Comparison of ENCODE assay signal across 1 cellular context in the genomic region with DNA sequence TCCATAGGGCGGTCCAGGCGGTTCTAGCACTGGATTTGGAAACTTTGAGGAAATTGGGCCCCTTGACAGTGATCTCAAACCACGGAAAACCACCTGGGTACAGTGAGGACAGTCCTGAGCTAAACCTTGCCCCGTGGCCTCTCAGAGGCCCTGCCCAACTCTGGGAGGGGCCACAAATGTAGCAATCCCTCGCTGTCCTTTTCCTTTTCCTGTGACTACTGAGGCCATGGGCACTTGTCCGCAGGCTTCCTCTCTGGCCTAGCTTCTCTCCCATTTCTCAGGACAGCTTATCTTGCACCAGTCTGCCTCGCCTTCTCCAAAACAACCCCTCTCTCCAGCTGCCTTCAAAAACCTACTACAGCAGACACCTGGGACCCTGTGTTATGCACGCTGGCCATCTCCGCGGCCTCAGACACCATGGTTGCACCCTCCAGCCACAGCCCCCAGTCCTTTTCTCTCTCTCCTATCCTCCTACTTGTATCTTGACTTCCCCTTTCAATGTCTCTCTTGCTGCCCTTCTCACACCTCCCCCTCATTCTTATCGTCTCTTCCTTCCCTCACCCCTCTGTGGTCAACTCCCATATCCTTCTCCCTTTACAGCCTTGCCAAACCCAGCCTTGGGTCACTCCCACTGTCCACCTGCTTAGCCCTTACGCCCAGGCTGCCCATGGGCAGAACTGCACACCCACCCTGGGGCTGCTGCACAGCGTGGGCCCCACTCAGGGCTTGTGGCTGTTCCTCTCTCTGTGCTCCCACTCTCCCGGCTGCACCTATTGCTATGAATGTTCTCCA.
TF ChIP-seq lines count a peak whose summit lies in the region.

No MANE protein-coding gene starts in this region.

TF ChIP-seq in K562, 482 proteins besides CTCF, POLR2A, EP300 and RAD21 (continued from another document and continues in another):
- TF ChIP-seq CEBPG (CRISPR knock-in tag; IDR thresholded peaks at IDR 0.05) (no peak), CEBPG (tag; conservative IDR thresholded peaks at IDR 0.05 in 1 of 2, IDR thresholded peaks at IDR 0.05 in 1 of 2) (peak in 1 of 2 experiments; percentile 66; a peak in 2 of 4 replicates), NFYB (IDR thresholded peaks at IDR 0.05; ENCODE audit: extremely low read depth, insufficient read length) (no peak), KLF10 (CRISPR knock-in tag; IDR thresholded peaks at IDR 0.05) (no peak), EGR1 (conservative IDR thresholded peaks at IDR 0.05) (peak; percentile 91), HNRNPL (IDR thresholded peaks at IDR 0.05; ENCODE audit: low read depth, low read length) (no peak), ELF4 (CRISPR knock-in tag; IDR thresholded peaks at IDR 0.05) (peak; percentile 97), TAF7 (tag; IDR thresholded peaks at IDR 0.05) (0 out of 2 replicates have a peak, but pooled peaks have one; percentile 7), COPS2 (conservative IDR thresholded peaks at IDR 0.05) (no peak), ZNF764 (CRISPR knock-in tag; IDR thresholded peaks at IDR 0.05; ENCODE audit: low read depth) (no peak), ZNF586 (CRISPR knock-in tag; conservative IDR thresholded peaks at IDR 0.05) (no peak), OTX1 (CRISPR knock-in tag; IDR thresholded peaks at IDR 0.05) (peak; percentile 75; the same call in 1 of the 2 replicates), HDAC1 (IDR thresholded peaks at IDR 0.05) (peak in 1 of 2 experiments; percentile 97; a peak in 2 of 4 replicates), FOXJ2 (tag; IDR thresholded peaks at IDR 0.05) (no peak), KLF16 (IDR thresholded peaks at IDR 0.05) (peak; percentile 88), ZBED1 (IDR thresholded peaks at IDR 0.05) (no peak), CHD4 (IDR thresholded peaks at IDR 0.05; ENCODE audit: insufficient read depth, insufficient replicate concordance, low read depth, low read length, poor library complexity, severe bottlenecking) (peak; percentile 32), PPARD (CRISPR knock-in tag; IDR thresholded peaks at IDR 0.05) (no peak), BRCA1 (IDR thresholded peaks at IDR 0.05) (no peak), BRCA1 (CRISPR knock-in tag; IDR thresholded peaks at IDR 0.05) (no peak), RNF2 (IDR thresholded peaks at IDR 0.05) (peak; percentile 95), POLR2B (IDR thresholded peaks at IDR 0.05; ENCODE audit: low read depth, partially characterized antibody) (peak; percentile 23), NR2C2 (CRISPR knock-in tag; IDR thresholded peaks at IDR 0.05) (no peak), NR2C2 (tag; IDR thresholded peaks at IDR 0.05) (no peak; the same call in 1 of the 2 replicates), HNRNPUL1 (IDR thresholded peaks at IDR 0.05; ENCODE audit: low read length) (no peak), TGIF2 (CRISPR knock-in tag; IDR thresholded peaks at IDR 0.05) (no peak), NFE2 (IDR thresholded peaks at IDR 0.05; ENCODE audit: low read depth) (0 out of 2 replicates have a peak, but pooled peaks have one; percentile 4), MIER1 (IDR thresholded peaks at IDR 0.05; ENCODE audit: low read depth) (no peak), CBX2 (IDR thresholded peaks at IDR 0.05; ENCODE audit: insufficient read depth, low read length, poor library complexity, severe bottlenecking) (no peak), ZZZ3 (IDR thresholded peaks at IDR 0.05) (no peak), ZSCAN32 (CRISPR knock-in tag; IDR thresholded peaks at IDR 0.05) (no peak), CHD2 (IDR thresholded peaks at IDR 0.05; ENCODE audit: low read depth, low read length) (no peak), CBFB (CRISPR knock-in tag; IDR thresholded peaks at IDR 0.05) (peak; percentile 93), ZNF583 (CRISPR knock-in tag; IDR thresholded peaks at IDR 0.05) (no peak), E2F3 (CRISPR knock-in tag; IDR thresholded peaks at IDR 0.05) (no peak), SNIP1 (IDR thresholded peaks at IDR 0.05; ENCODE audit: low read depth) (no peak)
- TF ChIP-seq, protein P1, sequence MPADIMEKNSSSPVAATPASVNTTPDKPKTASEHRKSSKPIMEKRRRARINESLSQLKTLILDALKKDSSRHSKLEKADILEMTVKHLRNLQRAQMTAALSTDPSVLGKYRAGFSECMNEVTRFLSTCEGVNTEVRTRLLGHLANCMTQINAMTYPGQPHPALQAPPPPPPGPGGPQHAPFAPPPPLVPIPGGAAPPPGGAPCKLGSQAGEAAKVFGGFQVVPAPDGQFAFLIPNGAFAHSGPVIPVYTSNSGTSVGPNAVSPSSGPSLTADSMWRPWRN (IDR thresholded peaks at IDR 0.05; ENCODE audit: low read depth), result peak; percentile 88
- TF ChIP-seq, protein P2, sequence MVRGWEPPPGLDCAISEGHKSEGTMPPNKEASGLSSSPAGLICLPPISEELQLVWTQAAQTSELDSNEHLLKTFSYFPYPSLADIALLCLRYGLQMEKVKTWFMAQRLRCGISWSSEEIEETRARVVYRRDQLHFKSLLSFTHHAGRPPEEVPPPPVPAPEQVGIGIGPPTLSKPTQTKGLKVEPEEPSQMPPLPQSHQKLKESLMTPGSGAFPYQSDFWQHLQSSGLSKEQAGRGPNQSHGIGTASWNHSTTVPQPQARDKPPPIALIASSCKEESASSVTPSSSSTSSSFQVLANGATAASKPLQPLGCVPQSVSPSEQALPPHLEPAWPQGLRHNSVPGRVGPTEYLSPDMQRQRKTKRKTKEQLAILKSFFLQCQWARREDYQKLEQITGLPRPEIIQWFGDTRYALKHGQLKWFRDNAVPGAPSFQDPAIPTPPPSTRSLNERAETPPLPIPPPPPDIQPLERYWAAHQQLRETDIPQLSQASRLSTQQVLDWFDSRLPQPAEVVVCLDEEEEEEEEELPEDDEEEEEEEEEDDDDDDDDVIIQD (CRISPR knock-in tag; IDR thresholded peaks at IDR 0.05), result no peak
- TF ChIP-seq, protein P3, sequence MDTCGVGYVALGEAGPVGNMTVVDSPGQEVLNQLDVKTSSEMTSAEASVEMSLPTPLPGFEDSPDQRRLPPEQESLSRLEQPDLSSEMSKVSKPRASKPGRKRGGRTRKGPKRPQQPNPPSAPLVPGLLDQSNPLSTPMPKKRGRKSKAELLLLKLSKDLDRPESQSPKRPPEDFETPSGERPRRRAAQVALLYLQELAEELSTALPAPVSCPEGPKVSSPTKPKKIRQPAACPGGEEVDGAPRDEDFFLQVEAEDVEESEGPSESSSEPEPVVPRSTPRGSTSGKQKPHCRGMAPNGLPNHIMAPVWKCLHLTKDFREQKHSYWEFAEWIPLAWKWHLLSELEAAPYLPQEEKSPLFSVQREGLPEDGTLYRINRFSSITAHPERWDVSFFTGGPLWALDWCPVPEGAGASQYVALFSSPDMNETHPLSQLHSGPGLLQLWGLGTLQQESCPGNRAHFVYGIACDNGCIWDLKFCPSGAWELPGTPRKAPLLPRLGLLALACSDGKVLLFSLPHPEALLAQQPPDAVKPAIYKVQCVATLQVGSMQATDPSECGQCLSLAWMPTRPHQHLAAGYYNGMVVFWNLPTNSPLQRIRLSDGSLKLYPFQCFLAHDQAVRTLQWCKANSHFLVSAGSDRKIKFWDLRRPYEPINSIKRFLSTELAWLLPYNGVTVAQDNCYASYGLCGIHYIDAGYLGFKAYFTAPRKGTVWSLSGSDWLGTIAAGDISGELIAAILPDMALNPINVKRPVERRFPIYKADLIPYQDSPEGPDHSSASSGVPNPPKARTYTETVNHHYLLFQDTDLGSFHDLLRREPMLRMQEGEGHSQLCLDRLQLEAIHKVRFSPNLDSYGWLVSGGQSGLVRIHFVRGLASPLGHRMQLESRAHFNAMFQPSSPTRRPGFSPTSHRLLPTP (IDR thresholded peaks at IDR 0.05; ENCODE audit: borderline replicate concordance, extremely low read depth, insufficient read length), result no peak
- TF ChIP-seq, protein P4, sequence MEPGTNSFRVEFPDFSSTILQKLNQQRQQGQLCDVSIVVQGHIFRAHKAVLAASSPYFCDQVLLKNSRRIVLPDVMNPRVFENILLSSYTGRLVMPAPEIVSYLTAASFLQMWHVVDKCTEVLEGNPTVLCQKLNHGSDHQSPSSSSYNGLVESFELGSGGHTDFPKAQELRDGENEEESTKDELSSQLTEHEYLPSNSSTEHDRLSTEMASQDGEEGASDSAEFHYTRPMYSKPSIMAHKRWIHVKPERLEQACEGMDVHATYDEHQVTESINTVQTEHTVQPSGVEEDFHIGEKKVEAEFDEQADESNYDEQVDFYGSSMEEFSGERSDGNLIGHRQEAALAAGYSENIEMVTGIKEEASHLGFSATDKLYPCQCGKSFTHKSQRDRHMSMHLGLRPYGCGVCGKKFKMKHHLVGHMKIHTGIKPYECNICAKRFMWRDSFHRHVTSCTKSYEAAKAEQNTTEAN (CRISPR knock-in tag; IDR thresholded peaks at IDR 0.05), result no peak
- TF ChIP-seq, protein P5, sequence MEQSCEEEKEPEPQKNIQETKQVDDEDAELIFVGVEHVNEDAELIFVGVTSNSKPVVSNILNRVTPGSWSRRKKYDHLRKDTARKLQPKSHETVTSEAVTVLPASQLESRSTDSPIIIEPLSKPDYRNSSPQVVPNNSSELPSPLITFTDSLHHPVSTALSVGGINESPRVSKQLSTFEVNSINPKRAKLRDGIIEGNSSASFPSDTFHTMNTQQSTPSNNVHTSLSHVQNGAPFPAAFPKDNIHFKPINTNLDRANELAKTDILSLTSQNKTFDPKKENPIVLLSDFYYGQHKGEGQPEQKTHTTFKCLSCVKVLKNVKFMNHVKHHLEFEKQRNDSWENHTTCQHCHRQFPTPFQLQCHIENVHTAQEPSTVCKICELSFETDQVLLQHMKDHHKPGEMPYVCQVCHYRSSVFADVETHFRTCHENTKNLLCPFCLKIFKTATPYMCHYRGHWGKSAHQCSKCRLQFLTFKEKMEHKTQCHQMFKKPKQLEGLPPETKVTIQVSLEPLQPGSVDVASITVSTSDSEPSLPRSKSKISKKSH (CRISPR knock-in tag; IDR thresholded peaks at IDR 0.05), result no peak
- TF ChIP-seq, protein P6, sequence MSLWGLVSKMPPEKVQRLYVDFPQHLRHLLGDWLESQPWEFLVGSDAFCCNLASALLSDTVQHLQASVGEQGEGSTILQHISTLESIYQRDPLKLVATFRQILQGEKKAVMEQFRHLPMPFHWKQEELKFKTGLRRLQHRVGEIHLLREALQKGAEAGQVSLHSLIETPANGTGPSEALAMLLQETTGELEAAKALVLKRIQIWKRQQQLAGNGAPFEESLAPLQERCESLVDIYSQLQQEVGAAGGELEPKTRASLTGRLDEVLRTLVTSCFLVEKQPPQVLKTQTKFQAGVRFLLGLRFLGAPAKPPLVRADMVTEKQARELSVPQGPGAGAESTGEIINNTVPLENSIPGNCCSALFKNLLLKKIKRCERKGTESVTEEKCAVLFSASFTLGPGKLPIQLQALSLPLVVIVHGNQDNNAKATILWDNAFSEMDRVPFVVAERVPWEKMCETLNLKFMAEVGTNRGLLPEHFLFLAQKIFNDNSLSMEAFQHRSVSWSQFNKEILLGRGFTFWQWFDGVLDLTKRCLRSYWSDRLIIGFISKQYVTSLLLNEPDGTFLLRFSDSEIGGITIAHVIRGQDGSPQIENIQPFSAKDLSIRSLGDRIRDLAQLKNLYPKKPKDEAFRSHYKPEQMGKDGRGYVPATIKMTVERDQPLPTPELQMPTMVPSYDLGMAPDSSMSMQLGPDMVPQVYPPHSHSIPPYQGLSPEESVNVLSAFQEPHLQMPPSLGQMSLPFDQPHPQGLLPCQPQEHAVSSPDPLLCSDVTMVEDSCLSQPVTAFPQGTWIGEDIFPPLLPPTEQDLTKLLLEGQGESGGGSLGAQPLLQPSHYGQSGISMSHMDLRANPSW (CRISPR knock-in tag; IDR thresholded peaks at IDR 0.05), result no peak
- TF ChIP-seq, protein P7, sequence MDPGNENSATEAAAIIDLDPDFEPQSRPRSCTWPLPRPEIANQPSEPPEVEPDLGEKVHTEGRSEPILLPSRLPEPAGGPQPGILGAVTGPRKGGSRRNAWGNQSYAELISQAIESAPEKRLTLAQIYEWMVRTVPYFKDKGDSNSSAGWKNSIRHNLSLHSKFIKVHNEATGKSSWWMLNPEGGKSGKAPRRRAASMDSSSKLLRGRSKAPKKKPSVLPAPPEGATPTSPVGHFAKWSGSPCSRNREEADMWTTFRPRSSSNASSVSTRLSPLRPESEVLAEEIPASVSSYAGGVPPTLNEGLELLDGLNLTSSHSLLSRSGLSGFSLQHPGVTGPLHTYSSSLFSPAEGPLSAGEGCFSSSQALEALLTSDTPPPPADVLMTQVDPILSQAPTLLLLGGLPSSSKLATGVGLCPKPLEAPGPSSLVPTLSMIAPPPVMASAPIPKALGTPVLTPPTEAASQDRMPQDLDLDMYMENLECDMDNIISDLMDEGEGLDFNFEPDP (CRISPR knock-in tag; IDR thresholded peaks at IDR 0.05), result no peak
- TF ChIP-seq, protein P8, sequence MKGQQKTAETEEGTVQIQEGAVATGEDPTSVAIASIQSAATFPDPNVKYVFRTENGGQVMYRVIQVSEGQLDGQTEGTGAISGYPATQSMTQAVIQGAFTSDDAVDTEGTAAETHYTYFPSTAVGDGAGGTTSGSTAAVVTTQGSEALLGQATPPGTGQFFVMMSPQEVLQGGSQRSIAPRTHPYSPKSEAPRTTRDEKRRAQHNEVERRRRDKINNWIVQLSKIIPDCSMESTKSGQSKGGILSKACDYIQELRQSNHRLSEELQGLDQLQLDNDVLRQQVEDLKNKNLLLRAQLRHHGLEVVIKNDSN (CRISPR knock-in tag; IDR thresholded peaks at IDR 0.05), result no peak
- TF ChIP-seq, protein P9, sequence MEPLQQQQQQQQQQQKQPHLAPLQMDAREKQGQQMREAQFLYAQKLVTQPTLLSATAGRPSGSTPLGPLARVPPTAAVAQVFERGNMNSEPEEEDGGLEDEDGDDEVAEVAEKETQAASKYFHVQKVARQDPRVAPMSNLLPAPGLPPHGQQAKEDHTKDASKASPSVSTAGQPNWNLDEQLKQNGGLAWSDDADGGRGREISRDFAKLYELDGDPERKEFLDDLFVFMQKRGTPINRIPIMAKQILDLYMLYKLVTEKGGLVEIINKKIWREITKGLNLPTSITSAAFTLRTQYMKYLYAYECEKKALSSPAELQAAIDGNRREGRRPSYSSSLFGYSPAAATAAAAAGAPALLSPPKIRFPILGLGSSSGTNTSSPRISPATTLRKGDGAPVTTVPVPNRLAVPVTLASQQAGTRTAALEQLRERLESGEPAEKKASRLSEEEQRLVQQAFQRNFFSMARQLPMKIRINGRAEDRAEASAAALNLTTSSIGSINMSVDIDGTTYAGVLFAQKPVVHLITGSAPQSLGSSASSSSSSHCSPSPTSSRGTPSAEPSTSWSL (CRISPR knock-in tag; IDR thresholded peaks at IDR 0.05; ENCODE audit: borderline replicate concordance), result no peak
